12 cellular contexts compared by ENCODE assay signal in genomic region chr4:1198070-1198844, GRCh38. TPM values are rescaled to one million over a fixed set of nuclear protein-coding genes. Genes with fewer than 3 reads are reported as not detected.
DNase-seq lines count a peak whose midpoint lies in the region; ATAC-seq and TF ChIP-seq lines count a peak whose summit lies in the region.
"Had no signal": no experiment of that assay in that cellular context is flagged by ENCODE, and none has a peak within 500 bp of the region (broad histone marks: within the 10 kb centered on the region; RNA-seq: fewer than 3 reads in every experiment).

No MANE protein-coding gene starts in this region.

- H3K4me3 ChIP-seq in stomach, result no peak overlapping the region
- H3K4me3 ChIP-seq: upper lobe of left lung had no signal

- no peaks in the 10 kb centered on the region for H3K27me3 ChIP-seq in stomach
- H3K27me3 ChIP-seq: upper lobe of left lung had no signal

- H3K4me1 Mint-ChIP-seq in immature natural killer cell, result peaks cover 67 to 80% of the 10 kb centered on the region in 2 donors
- peaks cover 28% of the 10 kb centered on the region for H3K4me1 Mint-ChIP-seq in CD14-positive monocyte

- H3K27ac ChIP-seq in stomach, result peak overlapping the region in 4 of 5 donors; percentile 20 to 92 (median 86)
- H3K27ac ChIP-seq: upper lobe of left lung had no signal

- H3K27me3 Mint-ChIP-seq in immature natural killer cell (ENCODE audit: low read depth in 3 of 3) (peaks cover 29 to 53% (median 30%) of the 10 kb centered on the region in 3 donors), CD14-positive monocyte (ENCODE audit: low read depth in 3 of 3) (peaks cover 0 to 8% (median 2%) of the 10 kb centered on the region in 3 donors)

- TF ChIP-seq EP300 in stomach (IDR thresholded peaks at IDR 0.05), result no peak

- no peaks in the 10 kb centered on the region for H3K9me3 ChIP-seq in stomach
- H3K9me3 ChIP-seq: upper lobe of left lung had no signal

- H3K4me1 ChIP-seq in stomach, result peaks cover 33 to 74% (median 53%) of the 10 kb centered on the region in 4 donors

- H3K4me3 Mint-ChIP-seq in immature natural killer cell (peak overlapping the region; percentile 68 to 95 (median 85)), CD14-positive monocyte (no peak overlapping the region)

- ATAC-seq in GM18909 (IDR thresholded peaks at IDR 0.05; ENCODE audit: poor library complexity, unreplicated experiment) (no peak), GM19351 (IDR thresholded peaks at IDR 0.05; ENCODE audit: unreplicated experiment) (no peak)

- H3K36me3 Mint-ChIP-seq in immature natural killer cell (peaks cover 22 to 31% (median 24%) of the 10 kb centered on the region in 3 donors), CD14-positive monocyte (peaks cover 0 to 2% of the 10 kb centered on the region in 2 donors)

- intact Hi-C loops in stomach (cut with DNase I; ENCODE audit: low total_unique reads) (no loop called here), CD14-positive monocyte (cut with micrococcal nuclease) (no loop called here)

- WGBS in stomach, 5 donors, result 79 to 88% (median 83%) methylated on average over 24 of the region's 24 CpGs

- no peaks in the 10 kb centered on the region for H3K36me3 ChIP-seq in stomach

- H3K27ac Mint-ChIP-seq in immature natural killer cell (peak overlapping the region; percentile 77 to 100 (median 92)), CD14-positive monocyte (peak overlapping the region in 1 of 7 donors; percentile 43)

- peak; percentile 1 for DNase-seq in activated CD4-positive, alpha-beta T cell treated with anti-CD3 and anti-CD28 coated beads for 48 hours
- DNase-seq in activated CD4-positive, alpha-beta T cell treated with anti-CD3 and anti-CD28 coated beads, Interleukin-2, amount 50 U/mL, for 48 hours, result no peak
- peak; percentile 32 for DNase-seq in RKO (ENCODE audit: low spot score)
- no peak for DNase-seq in immature natural killer cell
- DNase-seq in stomach, result peak; percentile 25
- no peak for DNase-seq in CD14-positive monocyte (ENCODE audit: low spot score)
- DNase-seq: amniotic stem cell, kidney, NCI-H1105 had no signal

- TF ChIP-seq POLR2A in stomach (IDR thresholded peaks at IDR 0.05), result no peak

- no peak for TF ChIP-seq CTCF in stomach (IDR thresholded peaks at IDR 0.05)
- TF ChIP-seq CTCF in CD14-positive monocyte (IDR thresholded peaks at IDR 0.05), result no peak

- H3K9me3 Mint-ChIP-seq in immature natural killer cell, result no peaks in the 10 kb centered on the region
- no peaks in the 10 kb centered on the region for H3K9me3 Mint-ChIP-seq in CD14-positive monocyte

RNA-seq across cellular contexts. Expression of gene SPON2, which starts 25.9 kb away (rescaled TPM):
- 1,000 to 10,000 TPM in 2 of 3 donors, 100 to 1,000 TPM in 1; 603 to 1,685 (median 1,079) TPM for polyA plus RNA-seq in immature natural killer cell
- total RNA-seq in stomach, result 100 to 1,000 TPM in 1 of 5 donors, 10 to 100 TPM in 4; 12.8 to 224 (median 63.9) TPM
- polyA plus RNA-seq in stomach, result 10 to 100 TPM; 20.1 to 54.6 (median 40.6) TPM
- under 1 TPM; 0.74 to 0.90 TPM for polyA plus RNA-seq in CD14-positive monocyte

RNA-seq across cellular contexts. Expression of gene CTBP1, which starts 50.7 kb away (rescaled TPM):
- polyA plus RNA-seq in immature natural killer cell (100 to 1,000 TPM in 1 of 3 donors, 10 to 100 TPM in 2; 72.1 to 110 (median 77.7) TPM), stomach (10 to 100 TPM; 72.7 to 90.4 (median 83.5) TPM), CD14-positive monocyte (10 to 100 TPM; 21.3 to 42.1 TPM)
- total RNA-seq in stomach, result 100 to 1,000 TPM in 3 of 5 donors, 10 to 100 TPM in 2; 85.0 to 415 (median 227) TPM

Comparison
In these comparisons a context has a peak if more than half of its experiments do, and no peak if none do; other contexts are left out.
1. DNase-seq: peak in activated CD4-positive, alpha-beta T cell treated with anti-CD3 and anti-CD28 coated beads for 48 hours (single experiment), RKO (single experiment) and stomach (single experiment); none in activated CD4-positive, alpha-beta T cell treated with anti-CD3 and anti-CD28 coated beads, Interleukin-2, amount 50 U/mL, for 48 hours (0 of 2), immature natural killer cell (0 of 3) and CD14-positive monocyte (single experiment).
2. H3K4me3 Mint-ChIP-seq: peak in immature natural killer cell (5 of 5); none in CD14-positive monocyte (0 of 2).
3. RNA of gene SPON2, which starts 25.9 kb away (polyA plus RNA-seq): 603 to 1,685 TPM in immature natural killer cell and 20.1 to 54.6 TPM in stomach; 0.74 to 0.90 TPM in CD14-positive monocyte; every median in the first group is over 10 times any median in the second.